In genomic region chr17:34798581-34798980, GRCh38 we compare ENCODE assay signal across 18 cellular contexts.
DNase-seq lines count a peak whose midpoint lies in the region; ATAC-seq and TF ChIP-seq lines count a peak whose summit lies in the region.
"Had no signal": no experiment of that assay in that cellular context is flagged by ENCODE, and none has a peak within 500 bp of the region (broad histone marks: within the 10 kb centered on the region; RNA-seq: fewer than 3 reads in every experiment).

No MANE protein-coding gene starts in this region.

- H3K4me1 ChIP-seq in iPS-18a (ENCODE audit: control insufficient read depth, low read depth, low read length) (peaks cover 13% of the 10 kb centered on the region), right lobe of liver (no peaks in the 10 kb centered on the region)

- POLR2A ChIA-PET in HEK293T (lab: Yijun Ruan, JAX): no interaction called here

- TF ChIP-seq POLR2A in right lobe of liver (IDR thresholded peaks at IDR 0.05): no peak

- H3K36me3 ChIP-seq in iPS-18a (ENCODE audit: control insufficient read depth, low read depth, low read length): no peaks in the 10 kb centered on the region
- H3K36me3 ChIP-seq in right lobe of liver: no peaks in the 10 kb centered on the region

- intact Hi-C loops in right lobe of liver (cut with DNase I): no loop called here

- no peak overlapping the region for H3K27ac ChIP-seq in iPS-18a (ENCODE audit: low read length)
- H3K27ac ChIP-seq in right lobe of liver: no peak overlapping the region
- H3K27ac ChIP-seq: GM23248, SK-N-MC had no signal

- H3K9ac ChIP-seq in iPS-18a (ENCODE audit: low read length): no peak overlapping the region
- H3K9ac ChIP-seq: GM23248 had no signal

- no peak for TF ChIP-seq CTCF in right lobe of liver (IDR thresholded peaks at IDR 0.05)

- no peak for ATAC-seq in right lobe of liver
- ATAC-seq: GM12878, Right ventricle myocardium inferior had no signal

- H3K4me3 ChIP-seq in iPS-18a (ENCODE audit: low read length) (peak overlapping the region; percentile 18), right lobe of liver (no peak overlapping the region)
- H3K4me3 ChIP-seq: GM12878, GM23248, SK-N-MC had no signal

- DNase-seq in ELF-1 (ENCODE audit: low read depth, low spot score): peak; percentile 68
- DNase-seq in NCI-H1417 (lab: John Stamatoyannopoulos, UW): peak; percentile 66 to 95 (median 81)
- peak; percentile 63 for DNase-seq in NCI-H748 (lab: John Stamatoyannopoulos, UW; ENCODE audit: unreplicated experiment)
- DNase-seq in right lobe of liver: no peak
- DNase-seq in NCI-H446 (lab: John Stamatoyannopoulos, UW): no peak
- DNase-seq in NCI-H2081 treated with DMSO at 0.1 percent for 48 hours (lab: John Stamatoyannopoulos, UW): no peak
- no peak for DNase-seq in HEK293T (ENCODE audit: extremely low spot score)
- DNase-seq: Calu3, GM23248, MM.1S, NCI-H1436 treated with DMSO at 0.1 percent for 48 hours, NCI-H2171, NCI-H524 treated with DMSO at 0.1 percent for 48 hours, T-helper 1 cell had no signal

- H3K27me3 ChIP-seq in iPS-18a (ENCODE audit: control insufficient read depth, insufficient read depth, low read length) (peaks cover 88% of the 10 kb centered on the region), right lobe of liver (no peaks in the 10 kb centered on the region)

- H3K9me3 ChIP-seq in iPS-18a (ENCODE audit: control insufficient read depth, low read depth, low read length) (no peaks in the 10 kb centered on the region), right lobe of liver (no peaks in the 10 kb centered on the region)

- CTCF ChIA-PET in HEK293T (lab: Yijun Ruan, JAX): no interaction called here

TF ChIP-seq in HEK293T, 16 proteins besides CTCF, POLR2A, EP300 and RAD21:
- TF ChIP-seq PKNOX1 (IDR thresholded peaks at IDR 0.05) (no peak), ELF4 (IDR thresholded peaks at IDR 0.05) (no peak), ARNT (IDR thresholded peaks at IDR 0.05) (no peak), TARDBP (IDR thresholded peaks at IDR 0.05) (no peak), CTBP1 (IDR thresholded peaks at IDR 0.05; ENCODE audit: borderline replicate concordance) (no peak), BHLHE40 (IDR thresholded peaks at IDR 0.05; ENCODE audit: borderline replicate concordance) (no peak), SP1 (IDR thresholded peaks at IDR 0.05) (no peak), LEF1 (IDR thresholded peaks at IDR 0.05; ENCODE audit: borderline replicate concordance) (no peak), HDGF (IDR thresholded peaks at IDR 0.05; ENCODE audit: borderline replicate concordance) (no peak), FOXM1 (IDR thresholded peaks at IDR 0.05; ENCODE audit: borderline replicate concordance) (no peak), FOXK2 (IDR thresholded peaks at IDR 0.05) (no peak), L3MBTL2 (conservative IDR thresholded peaks at IDR 0.05) (no peak), NFRKB (IDR thresholded peaks at IDR 0.05) (no peak), FOXA1 (IDR thresholded peaks at IDR 0.05) (no peak), SUZ12 (IDR thresholded peaks at IDR 0.05) (no peak), ZNF384 (IDR thresholded peaks at IDR 0.05) (no peak)

Comparison
In these comparisons a context has a peak if more than half of its experiments do, and no peak if none do; other contexts are left out.
1. DNase-seq: peak in ELF-1 (single experiment), NCI-H1417 (3 of 3) and NCI-H748 (single experiment); none in right lobe of liver (0 of 3), NCI-H446 (0 of 2), NCI-H2081 treated with DMSO at 0.1 percent for 48 hours (single experiment) and HEK293T (single experiment).